1 cellular context compared by ENCODE assay signal in genomic region chr17:75475144-75475835, GRCh38.
TF ChIP-seq lines count a peak whose summit lies in the region.

No MANE protein-coding gene starts in this region.

TF ChIP-seq in K562, 482 proteins besides CTCF, POLR2A, EP300 and RAD21:
- peak; percentile 27; the same call in 1 of the 2 replicates for TF ChIP-seq RFX1 (IDR thresholded peaks at IDR 0.05)
- TF ChIP-seq NFIX (CRISPR knock-in tag; IDR thresholded peaks at IDR 0.05; ENCODE audit: low read depth): no peak
- TF ChIP-seq ZFX (CRISPR knock-in tag; IDR thresholded peaks at IDR 0.05): no peak
